In genomic region chr2:209977386-209978239, GRCh38 we compare ENCODE assay signal across 7 cellular contexts. TPM values are rescaled to one million over a fixed set of nuclear protein-coding genes. Genes with fewer than 3 reads are reported as not detected.
A peak's percentile ranks its signal among the peaks of the same experiment; 100 is the strongest.
DNase-seq lines count a peak whose midpoint lies in the region; ATAC-seq, FAIRE-seq and TF ChIP-seq lines count a peak whose summit lies in the region.

No MANE protein-coding gene starts in this region.

- no peaks in the 10 kb centered on the region for H3K9me3 Mint-ChIP-seq in activated B cell treated with CpG ODN at 0.5 μM for 24 hours

- H3K4me1 ChIP-seq in Loucy (ENCODE audit: insufficient read depth, low read length, poor library complexity, severe bottlenecking): no peaks in the 10 kb centered on the region
- H3K4me1 ChIP-seq in kidney (ENCODE audit: control insufficient read depth in 1 of 2, insufficient read depth in 1 of 2, low read depth in 1 of 2, low read length in 2 of 2): no peaks in the 10 kb centered on the region

- POLR2A ChIA-PET in activated B cell treated with CpG ODN at 0.5 μM for 24 hours (lab: Charles Lee): no interaction called here

- H3F3A ChIP-seq in Loucy (ENCODE audit: low read depth): no peaks in the 10 kb centered on the region

- H3K4me2 ChIP-seq in Loucy (ENCODE audit: low read depth, low read length, poor library complexity, severe bottlenecking): no peak overlapping the region

- H4K20me1 ChIP-seq in Loucy (ENCODE audit: insufficient read depth, low read length, poor library complexity, severe bottlenecking): no peaks in the 10 kb centered on the region

- intact Hi-C loops in activated B cell treated with CpG ODN at 0.5 μM for 24 hours (cut with micrococcal nuclease): loop anchor here (1.0 kb wide), 2 partner anchors 218 to 222 kb away; no protein-coding TSS in a partner anchor
- intact Hi-C loops in kidney (cut with DNase I): no loop called here
- intact Hi-C loops in posterior cingulate gyrus (cut with DNase I): loop anchor here (1.0 to 10.0 kb wide), 2 partner anchors 218 to 643 kb away; no protein-coding TSS in a partner anchor

- H3K4me3 ChIP-seq in Loucy (ENCODE audit: low read length, poor library complexity, severe bottlenecking): no peak overlapping the region
- H3K4me3 ChIP-seq in kidney (ENCODE audit: low read length in 2 of 2): no peak overlapping the region
- no peak overlapping the region for H3K4me3 ChIP-seq in coronary artery

- no peaks in the 10 kb centered on the region for H3K9me2 ChIP-seq in Loucy (replicated peaks; ENCODE audit: low read depth, low read length)

- H3K4me1 Mint-ChIP-seq in activated B cell treated with CpG ODN at 0.5 μM for 24 hours: no peaks in the 10 kb centered on the region

- TF ChIP-seq CTCF in Loucy (conservative IDR thresholded peaks at IDR 0.05; ENCODE audit: low read length) (peak; percentile 73), activated B cell treated with CpG ODN at 0.5 μM for 24 hours (IDR thresholded peaks at IDR 0.05) (peak; percentile 54), kidney (IDR thresholded peaks at IDR 0.05; ENCODE audit: borderline replicate concordance, extremely low read depth, insufficient read depth) (peak; percentile 61), coronary artery (IDR thresholded peaks at IDR 0.05) (no peak)

- ATAC-seq in GM21576 (IDR thresholded peaks at IDR 0.05; ENCODE audit: unreplicated experiment) (peak; percentile 44), activated B cell treated with CpG ODN at 0.5 μM for 24 hours (ENCODE audit: low read depth) (no peak)

- no peaks in the 10 kb centered on the region for H3K79me2 ChIP-seq in Loucy (ENCODE audit: insufficient read depth, low read length)

- H3K27ac ChIP-seq in kidney (ENCODE audit: low read depth in 2 of 2, low read length in 2 of 2) (no peak overlapping the region), coronary artery (no peak overlapping the region)

- no peak overlapping the region for H3K4me3 Mint-ChIP-seq in activated B cell treated with CpG ODN at 0.5 μM for 24 hours

- DNase-seq in GF-D8 (lab: John Stamatoyannopoulos, UW) (peak; percentile 36), activated B cell treated with CpG ODN at 0.5 μM for 24 hours (no peak), kidney (no peak), coronary artery (ENCODE audit: low spot score) (no peak), posterior cingulate gyrus (no peak)

- CTCF ChIA-PET in activated B cell treated with CpG ODN at 0.5 μM for 24 hours (lab: Charles Lee): interaction anchor here (0.7 to 4.1 kb wide), 14 partner anchors 9 to 1587 kb away, joined by 3 to 40 read pairs (median 3); partner anchors contain the start of gene KANSL1L

- no peaks in the 10 kb centered on the region for H3K9me3 ChIP-seq in Loucy (ENCODE audit: insufficient read depth, low read depth, low read length)
- no peaks in the 10 kb centered on the region for H3K9me3 ChIP-seq in kidney (ENCODE audit: control insufficient read depth in 1 of 2, low read length in 2 of 2)

- peaks cover 8% of the 10 kb centered on the region for H3K27me3 Mint-ChIP-seq in activated B cell treated with CpG ODN at 0.5 μM for 24 hours

- peak; percentile 93 for FAIRE-seq in kidney (lab: Jason Lieb, UNC)

- H3K9ac ChIP-seq in Loucy (ENCODE audit: low read depth, low read length, poor library complexity, severe bottlenecking) (no peak overlapping the region), kidney (ENCODE audit: low read length in 2 of 2) (no peak overlapping the region)

- no peaks in the 10 kb centered on the region for H3K36me3 ChIP-seq in Loucy (ENCODE audit: insufficient read depth, low read length)
- H3K36me3 ChIP-seq in kidney (ENCODE audit: control insufficient read depth in 1 of 2, insufficient read depth in 2 of 2, low read length in 2 of 2): no peaks in the 10 kb centered on the region

- no peaks in the 10 kb centered on the region for H3K36me3 Mint-ChIP-seq in activated B cell treated with CpG ODN at 0.5 μM for 24 hours (ENCODE audit: low read depth)

- no peaks in the 10 kb centered on the region for H3K27me3 ChIP-seq in Loucy (ENCODE audit: insufficient read depth, low read length, poor library complexity, severe bottlenecking)

- no peak overlapping the region for H2AFZ ChIP-seq in Loucy (ENCODE audit: low read length)

- no peak overlapping the region for H3K27ac Mint-ChIP-seq in activated B cell treated with CpG ODN at 0.5 μM for 24 hours

RNA-seq across cellular contexts. Expression of gene RPE, which starts 24.8 kb away (rescaled TPM):
- 43.3 and 54.7 TPM in 2 replicates for total RNA-seq in activated B cell treated with CpG ODN at 0.5 μM for 24 hours
- total RNA-seq in kidney: 56.7 TPM
- polyA plus RNA-seq in kidney (ENCODE audit: insufficient read depth, low read depth, low replicate concordance): 33.3 TPM
